In the genomic region with DNA sequence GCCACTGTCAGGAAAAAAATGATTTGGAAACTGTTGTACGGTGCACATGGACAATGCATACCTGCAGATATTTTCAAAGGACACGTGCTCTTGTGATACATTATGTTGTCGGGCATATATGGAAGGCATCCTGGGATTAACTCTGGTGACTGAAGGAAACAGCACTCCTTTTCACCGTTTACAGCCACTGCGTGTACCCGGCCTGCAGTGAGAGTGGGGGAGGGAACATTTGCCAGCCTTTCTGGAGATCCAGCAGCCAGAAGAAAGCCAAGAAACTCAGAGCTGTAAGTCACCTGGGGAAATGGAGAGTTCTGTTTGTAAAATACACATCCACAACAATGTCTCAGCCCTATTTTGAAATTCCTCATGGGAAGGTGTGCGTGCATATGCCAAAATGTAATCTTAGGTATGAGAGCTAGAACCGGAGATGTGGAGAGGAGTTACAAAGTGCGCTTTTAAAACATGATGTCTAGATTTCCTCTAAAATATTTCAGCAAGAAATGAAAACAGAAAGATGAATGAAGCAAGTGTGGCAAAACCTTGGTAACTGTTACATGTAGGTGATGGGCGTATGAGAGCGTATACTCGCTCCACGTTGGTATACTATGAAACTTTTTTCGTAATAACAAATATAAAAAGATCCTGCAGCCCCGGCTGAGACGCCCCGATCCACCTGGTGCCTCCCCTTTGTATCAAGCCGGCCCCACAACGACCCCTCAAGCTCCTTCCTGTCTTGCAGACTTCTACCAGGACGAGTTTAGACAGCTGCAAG, we compare ENCODE assay signal across 13 cellular contexts. TPM values are rescaled to one million over a fixed set of nuclear protein-coding genes. Genes with fewer than 3 reads are reported as not detected.
DNase-seq lines count a peak whose midpoint lies in the region; TF ChIP-seq lines count a peak whose summit lies in the region.
"Had no signal": no experiment of that assay in that cellular context is flagged by ENCODE, and none has a peak within 500 bp of the region (broad histone marks: within the 10 kb centered on the region; RNA-seq: fewer than 3 reads in every experiment).

No MANE protein-coding gene starts in this region.

- H3K27ac ChIP-seq in dorsolateral prefrontal cortex (peak overlapping the region in 12 of 59 donors; percentile 11 to 86 (median 47)), neural progenitor cell (no peak overlapping the region)
- H3K27ac ChIP-seq: left ventricle myocardium inferior, tibial artery had no signal

- H3K4me1 ChIP-seq in neural progenitor cell: peaks cover 24% of the 10 kb centered on the region

- H3K4me2 ChIP-seq in neural progenitor cell: no peak overlapping the region

- H3K4me3 ChIP-seq in dorsolateral prefrontal cortex (peak overlapping the region in 44 of 59 donors; percentile 38 to 69 (median 56)), neural progenitor cell (no peak overlapping the region)

- CTCF ChIA-PET in HEK293T (lab: Yijun Ruan, JAX): interaction anchor here (0.7 to 1.0 kb wide), 4 partner anchors 12 to 468 kb away, joined by 3 to 5 read pairs (median 4); a partner anchor contains a TSS

- no peak for DNase-seq in activated CD4-positive, alpha-beta T cell treated with anti-CD3 and anti-CD28 coated beads, Interleukin-2, amount 10 ng/mL, durations not matched to agents 24 days and 14 days
- no peak for DNase-seq in activated CD4-positive, alpha-beta T cell treated with anti-CD3 and anti-CD28 coated beads for 48 hours
- DNase-seq in GM13977 (ENCODE audit: low spot score): peak; percentile 27
- DNase-seq in dorsolateral prefrontal cortex: no peak
- peak; percentile 45 for DNase-seq in neural progenitor cell (ENCODE audit: low spot score)
- no peak for DNase-seq in NCI-H2029 (lab: John Stamatoyannopoulos, UW)
- no peak for DNase-seq in DMS153 treated with DMSO at 0.1 percent for 48 hours (lab: John Stamatoyannopoulos, UW; ENCODE audit: unreplicated experiment)
- no peak for DNase-seq in HEK293T (ENCODE audit: extremely low spot score)
- DNase-seq: left ventricle myocardium inferior, NCI-H1092, NCI-H2227 treated with DMSO at 0.1 percent for 48 hours, tibial artery had no signal

- H3K27me3 ChIP-seq in dorsolateral prefrontal cortex (peaks cover 14 to 100% (median 97%) of the 10 kb centered on the region in 45 donors), neural progenitor cell (peaks cover 100% of the 10 kb centered on the region)

- peaks cover 70% of the 10 kb centered on the region for H3K27me3 Mint-ChIP-seq in activated CD4-positive, alpha-beta T cell treated with anti-CD3 and anti-CD28 coated beads, Interleukin-2, amount 10 ng/mL, durations not matched to agents 24 days and 14 days
- peaks cover 83% of the 10 kb centered on the region for H3K27me3 Mint-ChIP-seq in neural progenitor cell (ENCODE audit: insufficient read depth, low read depth)

- peaks cover 10% of the 10 kb centered on the region for H3F3A ChIP-seq in neural progenitor cell (ENCODE audit: low read depth)

- no peak overlapping the region for H3K9ac ChIP-seq in neural progenitor cell

- intact Hi-C loops in activated CD4-positive, alpha-beta T cell treated with anti-CD3 and anti-CD28 coated beads, Interleukin-2, amount 10 ng/mL, durations not matched to agents 24 days and 14 days (cut with micrococcal nuclease): loop anchor here (2.0 to 10.0 kb wide), 5 partner anchors 14 to 1844 kb away; a partner anchor contains a TSS
- intact Hi-C loops in dorsolateral prefrontal cortex (cut with DNase I): loop anchor here (1.0 to 10.0 kb wide), 6 partner anchors 469 to 789 kb away; no protein-coding TSS in a partner anchor

- no peaks in the 10 kb centered on the region for H3K9me3 Mint-ChIP-seq in activated CD4-positive, alpha-beta T cell treated with anti-CD3 and anti-CD28 coated beads, Interleukin-2, amount 10 ng/mL, durations not matched to agents 24 days and 14 days
- H3K9me3 Mint-ChIP-seq in neural progenitor cell: peaks cover 9% of the 10 kb centered on the region

- POLR2A ChIA-PET in HEK293T (lab: Yijun Ruan, JAX): no interaction called here

- no peaks in the 10 kb centered on the region for H3K36me3 ChIP-seq in neural progenitor cell
- H3K36me3 ChIP-seq: left ventricle myocardium inferior, tibial artery had no signal

- H3K36me3 Mint-ChIP-seq in activated CD4-positive, alpha-beta T cell treated with anti-CD3 and anti-CD28 coated beads, Interleukin-2, amount 10 ng/mL, durations not matched to agents 24 days and 14 days (ENCODE audit: low read depth): no peaks in the 10 kb centered on the region
- H3K36me3 Mint-ChIP-seq in neural progenitor cell: no peaks in the 10 kb centered on the region

- TF ChIP-seq CTCF in GM13977 (IDR thresholded peaks at IDR 0.05; ENCODE audit: extremely low read depth, insufficient read depth, missing control alignments): no peak
- no peak for TF ChIP-seq CTCF in dorsolateral prefrontal cortex (IDR thresholded peaks at IDR 0.05 in 54 of 56, conservative IDR thresholded peaks at IDR 0.05 in 2 of 56; ENCODE audit: low read depth in 1 of 56, partially characterized antibody in 56 of 56)
- no peak for TF ChIP-seq CTCF in neural progenitor cell (IDR thresholded peaks at IDR 0.05)

- no peaks in the 10 kb centered on the region for H3K79me2 ChIP-seq in neural progenitor cell (ENCODE audit: low read depth)

- in situ Hi-C loops in GM13977 (cut with MboI; ENCODE audit: low pct_unique_long_range_greater_than_20kb, low sequenced_read_pairs, unreplicated experiment): loop anchor here (10.0 to 25.0 kb wide), 2 partner anchors 586 to 794 kb away; no protein-coding TSS in a partner anchor

- no peaks in the 10 kb centered on the region for H3K9me3 ChIP-seq in neural progenitor cell (ENCODE audit: low read depth)
- H3K9me3 ChIP-seq: left ventricle myocardium inferior, tibial artery had no signal

- H3K4me3 Mint-ChIP-seq in activated CD4-positive, alpha-beta T cell treated with anti-CD3 and anti-CD28 coated beads, Interleukin-2, amount 10 ng/mL, durations not matched to agents 24 days and 14 days: peak overlapping the region; percentile 35
- peak overlapping the region; percentile 1 for H3K4me3 Mint-ChIP-seq in neural progenitor cell

- H2AFZ ChIP-seq in neural progenitor cell (replicated peaks): no peak overlapping the region

- peaks cover 18% of the 10 kb centered on the region for H3K4me1 Mint-ChIP-seq in activated CD4-positive, alpha-beta T cell treated with anti-CD3 and anti-CD28 coated beads, Interleukin-2, amount 10 ng/mL, durations not matched to agents 24 days and 14 days
- peaks cover 22% of the 10 kb centered on the region for H3K4me1 Mint-ChIP-seq in neural progenitor cell

- peaks cover 91% of the 10 kb centered on the region for H4K20me1 ChIP-seq in neural progenitor cell (ENCODE audit: low read depth)

- H3K27ac Mint-ChIP-seq in activated CD4-positive, alpha-beta T cell treated with anti-CD3 and anti-CD28 coated beads, Interleukin-2, amount 10 ng/mL, durations not matched to agents 24 days and 14 days: peak overlapping the region; percentile 56
- H3K27ac Mint-ChIP-seq in neural progenitor cell: no peak overlapping the region

TF ChIP-seq in HEK293T, 16 proteins besides CTCF, POLR2A, EP300 and RAD21:
- TF ChIP-seq CTBP1 (IDR thresholded peaks at IDR 0.05; ENCODE audit: borderline replicate concordance) (no peak), FOXA1 (IDR thresholded peaks at IDR 0.05) (no peak), TARDBP (IDR thresholded peaks at IDR 0.05) (no peak), L3MBTL2 (conservative IDR thresholded peaks at IDR 0.05) (no peak)

RNA-seq across cellular contexts. Expression of a gene that starts 8.6 kb away (rescaled TPM):
- total RNA-seq in activated CD4-positive, alpha-beta T cell treated with anti-CD3 and anti-CD28 coated beads, Interleukin-2, amount 10 ng/mL, durations not matched to agents 24 days and 14 days: not detected in 2 replicates
- total RNA-seq in dorsolateral prefrontal cortex (10 to 100 TPM in 1 of 120 experiments, 1 to 10 TPM in 119; 1.1 to 10.6 (median 4.2) TPM), neural progenitor cell (ENCODE audit: low replicate concordance) (not detected in 2 replicates)
- total RNA-seq: OCI-LY7 had no signal

Comparison
In these comparisons a context has a peak if more than half of its experiments do, and no peak if none do; other contexts are left out.
1. DNase-seq: peak in GM13977 (single experiment) and neural progenitor cell (single experiment); none in activated CD4-positive, alpha-beta T cell treated with anti-CD3 and anti-CD28 coated beads, Interleukin-2, amount 10 ng/mL, durations not matched to agents 24 days and 14 days (single experiment), activated CD4-positive, alpha-beta T cell treated with anti-CD3 and anti-CD28 coated beads for 48 hours (single experiment), dorsolateral prefrontal cortex (0 of 10), NCI-H2029 (single experiment), DMS153 treated with DMSO at 0.1 percent for 48 hours (single experiment) and HEK293T (single experiment).